ENCODE assay signal across 11 cellular contexts in the genomic region with DNA sequence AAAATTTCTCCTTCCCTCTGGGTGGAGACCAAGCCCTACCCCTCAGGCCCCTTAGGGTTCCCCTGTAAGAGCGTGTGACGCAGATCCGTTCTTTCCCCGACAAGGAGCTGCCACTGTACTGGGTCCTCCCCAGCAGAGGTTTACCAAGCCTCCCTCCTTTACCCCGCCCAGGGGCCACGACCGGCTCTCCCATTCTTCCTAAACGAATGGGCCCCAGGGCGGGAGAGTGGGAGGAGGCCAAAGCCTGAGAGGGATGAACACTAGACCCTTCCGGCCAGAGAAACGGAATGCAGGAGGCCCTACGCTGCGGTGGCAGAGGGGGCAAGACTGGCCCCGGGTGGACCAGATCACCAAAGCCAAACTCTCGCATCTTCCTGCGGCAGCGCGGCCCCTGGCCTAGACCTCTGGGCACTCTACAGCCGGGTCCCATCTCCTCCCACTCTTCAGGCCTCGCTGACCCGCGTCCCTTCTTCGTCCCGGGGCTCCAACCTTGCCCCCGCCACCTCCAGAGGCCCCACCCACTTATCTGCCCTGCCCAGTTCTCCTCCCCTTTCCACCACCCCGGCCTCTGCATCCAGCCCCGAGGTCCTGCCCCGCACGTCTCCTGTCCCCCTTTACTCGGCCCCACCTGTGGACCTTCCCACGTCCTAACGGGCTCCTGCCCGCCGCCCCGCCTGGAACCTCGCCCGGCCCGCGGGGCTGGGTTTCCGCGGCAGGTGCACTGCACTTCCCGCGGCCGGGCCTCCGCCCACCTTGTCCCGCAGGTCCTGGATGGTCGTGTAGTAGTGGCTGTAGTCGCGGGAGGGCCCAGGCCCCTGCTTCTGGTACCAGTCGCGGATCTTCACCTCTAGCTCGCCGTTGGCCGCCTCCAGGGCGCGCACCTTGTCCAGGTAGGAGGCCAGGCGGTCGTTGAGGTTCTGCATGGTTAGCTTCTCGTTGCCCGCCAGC. TPM values are rescaled to one million over a fixed set of nuclear protein-coding genes. Genes with fewer than 3 reads are reported as not detected.
DNase-seq lines count a peak whose midpoint lies in the region; ATAC-seq and TF ChIP-seq lines count a peak whose summit lies in the region.
"Had no signal": no experiment of that assay in that cellular context is flagged by ENCODE, and none has a peak within 500 bp of the region (broad histone marks: within the 10 kb centered on the region; RNA-seq: fewer than 3 reads in every experiment).

No MANE protein-coding gene starts in this region.

- no peaks in the 10 kb centered on the region for H3K36me3 Mint-ChIP-seq in activated naive CD8-positive, alpha-beta T cell
- no peaks in the 10 kb centered on the region for H3K36me3 Mint-ChIP-seq in activated naive CD8-positive, alpha-beta T cell treated with anti-CD3 and anti-CD28 coated beads, Interleukin-2, amount 50 U/mL, for 24 hours (ENCODE audit: low read depth)
- H3K36me3 Mint-ChIP-seq in memory B cell: no peaks in the 10 kb centered on the region

- no peak overlapping the region for H3K27ac Mint-ChIP-seq in activated naive CD8-positive, alpha-beta T cell
- no peak overlapping the region for H3K27ac Mint-ChIP-seq in activated naive CD8-positive, alpha-beta T cell treated with anti-CD3 and anti-CD28 coated beads, Interleukin-2, amount 50 U/mL, for 24 hours
- H3K27ac Mint-ChIP-seq in memory B cell: no peak overlapping the region

- DNase-seq in activated naive CD8-positive, alpha-beta T cell treated with anti-CD3 and anti-CD28 coated beads, Interleukin-2, amount 50 U/mL, for 24 hours: no peak
- DNase-seq in coronary artery (ENCODE audit: low spot score): no peak
- no peak for DNase-seq in memory B cell (ENCODE audit: low spot score in 2 of 2)
- peak; percentile 69 for DNase-seq in ureter (ENCODE audit: low spot score)
- no peak for DNase-seq in GM20000 (ENCODE audit: low spot score)
- no peak for DNase-seq in GM19240 (ENCODE audit: insufficient read length, low spot score)
- DNase-seq: DND-41, T-helper 2 cell had no signal

- no peak overlapping the region for H3K27ac ChIP-seq in coronary artery

- H3K9me3 Mint-ChIP-seq in activated naive CD8-positive, alpha-beta T cell (ENCODE audit: low read depth): no peaks in the 10 kb centered on the region
- H3K9me3 Mint-ChIP-seq in activated naive CD8-positive, alpha-beta T cell treated with anti-CD3 and anti-CD28 coated beads, Interleukin-2, amount 50 U/mL, for 24 hours: no peaks in the 10 kb centered on the region
- H3K9me3 Mint-ChIP-seq in memory B cell: no peaks in the 10 kb centered on the region

- H3K27me3 Mint-ChIP-seq in activated naive CD8-positive, alpha-beta T cell: peaks cover 21% of the 10 kb centered on the region
- peaks cover 46% of the 10 kb centered on the region for H3K27me3 Mint-ChIP-seq in activated naive CD8-positive, alpha-beta T cell treated with anti-CD3 and anti-CD28 coated beads, Interleukin-2, amount 50 U/mL, for 24 hours
- H3K27me3 Mint-ChIP-seq in memory B cell: peaks cover 28% of the 10 kb centered on the region

- TF ChIP-seq CTCF in coronary artery (IDR thresholded peaks at IDR 0.05) (no peak), GM20000 (IDR thresholded peaks at IDR 0.05; ENCODE audit: extremely low read depth, missing control alignments) (no peak)

- H3K4me3 Mint-ChIP-seq in activated naive CD8-positive, alpha-beta T cell: peak overlapping the region; percentile 53
- H3K4me3 Mint-ChIP-seq in activated naive CD8-positive, alpha-beta T cell treated with anti-CD3 and anti-CD28 coated beads, Interleukin-2, amount 50 U/mL, for 24 hours: no peak overlapping the region
- H3K4me3 Mint-ChIP-seq in memory B cell: peak overlapping the region; percentile 32

- H3K4me1 Mint-ChIP-seq in activated naive CD8-positive, alpha-beta T cell (ENCODE audit: low read depth): peaks cover 14% of the 10 kb centered on the region
- peaks cover 6% of the 10 kb centered on the region for H3K4me1 Mint-ChIP-seq in activated naive CD8-positive, alpha-beta T cell treated with anti-CD3 and anti-CD28 coated beads, Interleukin-2, amount 50 U/mL, for 24 hours
- H3K4me1 Mint-ChIP-seq in memory B cell: peaks cover 4% of the 10 kb centered on the region

- no peak for ATAC-seq in activated naive CD8-positive, alpha-beta T cell treated with anti-CD3 and anti-CD28 coated beads, Interleukin-2, amount 50 U/mL, for 24 hours
- ATAC-seq in memory B cell (ENCODE audit: low read depth) (no peak), GM18870 (IDR thresholded peaks at IDR 0.05; ENCODE audit: unreplicated experiment) (no peak)

- H3K4me3 ChIP-seq in coronary artery: peak overlapping the region; percentile 57

RNA-seq across cellular contexts. Expression of gene KRT19, which starts 0.8 kb away (rescaled TPM):
- total RNA-seq in ureter: 2,124 TPM

RNA-seq across cellular contexts. Expression of gene KRT15, which starts 8.7 kb away (rescaled TPM):
- total RNA-seq in ureter: 147 TPM
- total RNA-seq: frontal cortex had no signal

RNA-seq across cellular contexts. Expression of gene KRT13, which starts 21.9 kb away (rescaled TPM):
- 2,358 TPM for total RNA-seq in ureter
- total RNA-seq: frontal cortex had no signal

RNA-seq across cellular contexts. Expression of gene KRT36, which starts 37.6 kb away (rescaled TPM):
- not detected for total RNA-seq in ureter
- total RNA-seq: frontal cortex had no signal

RNA-seq across cellular contexts. Expression of gene KRT9, which starts 44.5 kb away (rescaled TPM):
- total RNA-seq in ureter: not detected
- total RNA-seq: frontal cortex had no signal
